Comparison of ENCODE assay signal across 13 cellular contexts in genomic region chrX:110045988-110046387, GRCh38. TPM values are rescaled to one million over a fixed set of nuclear protein-coding genes. Genes with fewer than 3 reads are reported as not detected.
A peak's percentile ranks its signal among the peaks of the same experiment; 100 is the strongest.
DNase-seq lines count a peak whose midpoint lies in the region; ATAC-seq and TF ChIP-seq lines count a peak whose summit lies in the region.
"Had no signal": no experiment of that assay in that cellular context is flagged by ENCODE, and none has a peak within 500 bp of the region (broad histone marks: within the 10 kb centered on the region; RNA-seq: fewer than 3 reads in every experiment).

No MANE protein-coding gene starts in this region.

- H3K27me3 ChIP-seq in skeletal muscle tissue (ENCODE audit: control insufficient read depth in 3 of 3, insufficient read depth in 3 of 3, low read length in 3 of 3) (no peaks in the 10 kb centered on the region), transverse colon (no peaks in the 10 kb centered on the region), smooth muscle cell (ENCODE audit: low read depth) (no peaks in the 10 kb centered on the region)
- H3K27me3 ChIP-seq: Peyer's patch, sigmoid colon, thyroid gland had no signal

- H3F3A ChIP-seq in smooth muscle cell (ENCODE audit: low read depth): no peaks in the 10 kb centered on the region

- H3K4me1 ChIP-seq in skeletal muscle tissue (ENCODE audit: control insufficient read depth in 3 of 3, insufficient read depth in 3 of 3, low read length in 3 of 3) (peaks cover 18 to 49% (median 44%) of the 10 kb centered on the region in 3 donors), transverse colon (peaks cover 0 to 2% (median 0%) of the 10 kb centered on the region in 4 donors), smooth muscle cell (ENCODE audit: low read depth) (no peaks in the 10 kb centered on the region)
- H3K4me1 ChIP-seq: Peyer's patch, thyroid gland had no signal

- H2AFZ ChIP-seq in smooth muscle cell (ENCODE audit: low read depth): no peak overlapping the region

- TF ChIP-seq EP300 in transverse colon (IDR thresholded peaks at IDR 0.05; ENCODE audit: low read depth): no peak

- no peaks in the 10 kb centered on the region for H3K79me2 ChIP-seq in smooth muscle cell (ENCODE audit: low read depth)

- intact Hi-C loops in left colon (cut with DNase I, micrococcal nuclease): no loop called here
- intact Hi-C loops in transverse colon (cut with DNase I; ENCODE audit: low total_unique reads): no loop called here

- no peak overlapping the region for H3K4me3 ChIP-seq in fibroblast of pulmonary artery (replicated peaks; ENCODE audit: low read depth, low read length)
- H3K4me3 ChIP-seq in skeletal muscle tissue (ENCODE audit: low read length in 3 of 3): no peak overlapping the region
- no peak overlapping the region for H3K4me3 ChIP-seq in transverse colon
- no peak overlapping the region for H3K4me3 ChIP-seq in smooth muscle cell
- H3K4me3 ChIP-seq: Peyer's patch, sigmoid colon, thyroid gland had no signal

- peak; percentile 47 for DNase-seq in NCI-H2227 (lab: John Stamatoyannopoulos, UW; ENCODE audit: unreplicated experiment)
- no peak for DNase-seq in NCI-H2227 treated with DMSO at 0.1 percent for 48 hours (lab: John Stamatoyannopoulos, UW)
- DNase-seq in NCI-H774 (lab: John Stamatoyannopoulos, UW): peak; percentile 52
- peak; percentile 21 for DNase-seq in fibroblast of pulmonary artery (ENCODE audit: low read depth)
- DNase-seq in left colon: no peak
- no peak for DNase-seq in transverse colon
- DNase-seq in smooth muscle cell (lab: John Stamatoyannopoulos, UW; ENCODE audit: unreplicated experiment): no peak
- DNase-seq: activated CD8-positive, alpha-beta memory T cell treated with anti-CD3 and anti-CD28 coated beads, Interleukin-2, amount 10 ng/mL, durations not matched to agents 7 days and 5 days; activated naive CD8-positive, alpha-beta T cell treated with anti-CD3 and anti-CD28 coated beads, Interleukin-2, amount 50 U/mL, for 24 hours; Peyer's patch; sigmoid colon; thyroid gland had no signal

- H3K9ac ChIP-seq in skeletal muscle tissue (ENCODE audit: low read depth in 1 of 3, low read length in 3 of 3) (no peak overlapping the region), smooth muscle cell (ENCODE audit: low read depth) (no peak overlapping the region)

- H3K27ac ChIP-seq in skeletal muscle tissue (ENCODE audit: low read depth, low read length): peak overlapping the region; percentile 61
- H3K27ac ChIP-seq in transverse colon: no peak overlapping the region
- H3K27ac ChIP-seq in smooth muscle cell (ENCODE audit: low read depth): no peak overlapping the region
- H3K27ac ChIP-seq: Peyer's patch, sigmoid colon, thyroid gland had no signal

- TF ChIP-seq CTCF in fibroblast of pulmonary artery (IDR thresholded peaks at IDR 0.05; ENCODE audit: low read length, missing control alignments) (peak; percentile 10), transverse colon (IDR thresholded peaks at IDR 0.05) (no peak), smooth muscle cell (IDR thresholded peaks at IDR 0.05; ENCODE audit: borderline replicate concordance, insufficient read depth, poor library complexity, severe bottlenecking) (no peak)

- whole genome bisulfite sequencing in transverse colon (ENCODE audit: low coverage in 1 of 2), 2 donors: 53 to 70% methylated on average over 2 to 4 of the region's 4 CpGs
- 35% methylated on average over 4 of the region's 4 CpGs for WGBS in smooth muscle cell (ENCODE audit: low lambda C conversion rate)

- no peak for ATAC-seq in left colon
- ATAC-seq: activated CD8-positive, alpha-beta memory T cell treated with anti-CD3 and anti-CD28 coated beads, Interleukin-2, amount 10 ng/mL, durations not matched to agents 7 days and 5 days; activated naive CD8-positive, alpha-beta T cell treated with anti-CD3 and anti-CD28 coated beads, Interleukin-2, amount 50 U/mL, for 24 hours had no signal

- H3K9me3 ChIP-seq in skeletal muscle tissue (ENCODE audit: control insufficient read depth in 3 of 3, low read length in 3 of 3) (no peaks in the 10 kb centered on the region), transverse colon (no peaks in the 10 kb centered on the region), smooth muscle cell (replicated peaks; ENCODE audit: low read depth) (no peaks in the 10 kb centered on the region)
- H3K9me3 ChIP-seq: Peyer's patch, sigmoid colon, thyroid gland had no signal

- in situ Hi-C loops in transverse colon (cut with MboI; ENCODE audit: low pct_ligation_motif_present in 1 of 4, low pct_unique_long_range_greater_than_20kb in 1 of 4, low sequenced_read_pairs in 3 of 4): no loop called here

- no peak overlapping the region for H3K4me2 ChIP-seq in smooth muscle cell

- TF ChIP-seq POLR2A in transverse colon (IDR thresholded peaks at IDR 0.05): no peak

- no peaks in the 10 kb centered on the region for H4K20me1 ChIP-seq in smooth muscle cell (ENCODE audit: low read depth)

- H3K36me3 ChIP-seq in skeletal muscle tissue (ENCODE audit: control insufficient read depth in 3 of 3, insufficient read depth in 3 of 3, low read length in 3 of 3) (no peaks in the 10 kb centered on the region), transverse colon (no peaks in the 10 kb centered on the region), smooth muscle cell (ENCODE audit: low read depth) (no peaks in the 10 kb centered on the region)
- H3K36me3 ChIP-seq: Peyer's patch, sigmoid colon, thyroid gland had no signal

RNA-seq across cellular contexts. Expression of gene TMEM164, which starts 43.1 kb away (rescaled TPM):
- total RNA-seq in skeletal muscle tissue (15.1 TPM), left colon (100 to 1,000 TPM; 110 to 117 TPM), transverse colon (100 to 1,000 TPM in 2 of 4 donors, 10 to 100 TPM in 2; 19.5 to 112 (median 91.3) TPM), smooth muscle cell (8.9 and 10.6 TPM in 2 replicates)
- 1.5 and 2.5 TPM in 2 replicates for polyA plus RNA-seq in smooth muscle cell

Comparison
In these comparisons a context has a peak if more than half of its experiments do, and no peak if none do; other contexts are left out.
1. DNase-seq: peak in NCI-H2227 (single experiment), NCI-H774 (single experiment) and fibroblast of pulmonary artery (single experiment); none in NCI-H2227 treated with DMSO at 0.1 percent for 48 hours (single experiment), left colon (0 of 2), transverse colon (single experiment) and smooth muscle cell (single experiment).